1 cellular context compared by ENCODE assay signal in the genomic region with DNA sequence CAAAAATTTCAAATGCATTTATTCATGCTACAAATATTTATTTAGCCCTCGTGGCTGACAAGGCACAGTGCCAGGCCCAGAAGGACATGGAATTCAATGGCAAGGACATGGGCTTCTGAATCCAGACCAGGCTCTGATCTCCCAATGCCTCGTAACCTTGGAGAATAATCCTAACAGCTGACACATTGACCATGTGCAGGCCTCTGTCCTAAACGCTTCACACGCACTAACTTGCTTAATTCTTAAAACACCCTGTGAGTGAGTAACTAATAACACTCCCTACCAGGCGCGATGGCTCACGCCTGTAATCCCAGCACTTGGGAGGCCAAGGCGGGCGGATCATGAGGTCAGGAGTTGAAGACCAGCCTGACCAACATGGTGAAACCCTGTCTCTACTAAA.
TF ChIP-seq lines count a peak whose summit lies in the region.

No MANE protein-coding gene starts in this region.

TF ChIP-seq in SK-N-SH treated with all-trans-retinoic acid at 6 μM for 48 hours, 23 proteins besides CTCF, POLR2A, EP300 and RAD21 (continued from another document):
- TF ChIP-seq, protein P1, sequence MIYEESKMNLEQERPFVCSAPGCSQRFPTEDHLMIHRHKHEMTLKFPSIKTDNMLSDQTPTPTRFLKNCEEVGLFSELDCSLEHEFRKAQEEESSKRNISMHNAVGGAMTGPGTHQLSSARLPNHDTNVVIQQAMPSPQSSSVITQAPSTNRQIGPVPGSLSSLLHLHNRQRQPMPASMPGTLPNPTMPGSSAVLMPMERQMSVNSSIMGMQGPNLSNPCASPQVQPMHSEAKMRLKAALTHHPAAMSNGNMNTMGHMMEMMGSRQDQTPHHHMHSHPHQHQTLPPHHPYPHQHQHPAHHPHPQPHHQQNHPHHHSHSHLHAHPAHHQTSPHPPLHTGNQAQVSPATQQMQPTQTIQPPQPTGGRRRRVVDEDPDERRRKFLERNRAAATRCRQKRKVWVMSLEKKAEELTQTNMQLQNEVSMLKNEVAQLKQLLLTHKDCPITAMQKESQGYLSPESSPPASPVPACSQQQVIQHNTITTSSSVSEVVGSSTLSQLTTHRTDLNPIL (CRISPR knock-in tag; IDR thresholded peaks at IDR 0.05; ENCODE audit: low read depth), result no peak
- TF ChIP-seq ZFP30 (CRISPR knock-in tag; IDR thresholded peaks at IDR 0.05) (no peak), TCF4 (CRISPR knock-in tag; IDR thresholded peaks at IDR 0.05; ENCODE audit: borderline replicate concordance) (no peak), BACH2 (CRISPR knock-in tag; IDR thresholded peaks at IDR 0.05; ENCODE audit: borderline replicate concordance) (no peak), ARNTL (CRISPR knock-in tag; IDR thresholded peaks at IDR 0.05; ENCODE audit: borderline replicate concordance, low read depth) (no peak)
